Comparison of ENCODE assay signal across 13 cellular contexts in the genomic region with DNA sequence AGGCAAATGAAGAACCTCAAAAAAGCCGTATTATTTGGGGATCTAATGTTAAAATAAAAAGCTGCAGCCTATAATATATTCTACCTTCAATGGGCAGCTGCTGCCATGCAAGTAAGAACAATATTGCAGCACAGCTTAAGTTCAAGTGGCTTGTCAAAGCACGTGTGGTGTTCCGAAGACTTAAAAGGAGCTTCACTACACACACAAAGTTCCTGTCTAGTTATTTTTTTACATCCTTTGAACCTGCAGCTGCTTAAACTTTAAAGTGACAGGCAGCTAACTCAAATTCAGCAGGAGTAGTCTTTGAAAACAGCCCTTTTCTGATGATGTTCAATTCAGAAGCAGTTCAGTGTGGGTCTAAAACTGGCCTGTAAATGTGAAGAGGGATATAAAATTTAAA.
"Had no signal": no experiment of that assay in that cellular context is flagged by ENCODE, and none has a peak within 500 bp of the region (broad histone marks: within the 10 kb centered on the region; RNA-seq: fewer than 3 reads in every experiment).

No MANE protein-coding gene starts in this region.

- H3K27me3 ChIP-seq: breast epithelium, esophagus muscularis mucosa, heart left ventricle, upper lobe of left lung had no signal

- H3K9me3 Mint-ChIP-seq: T-helper 2 cell treated with Interferon-gamma antibody and Interleukin-4, amounts not matched to agents 5 μg/mL and 100 μg/mL, for 36 hours had no signal

- H3K27ac Mint-ChIP-seq: activated CD4-positive, alpha-beta memory T cell treated with anti-CD3 and anti-CD28 coated beads for 36 hours; activated naive CD4-positive, alpha-beta T cell treated with anti-CD3 and anti-CD28 coated beads, Interleukin-2, amount 50 U/mL, for 72 hours; natural killer cell treated with Interleukin-12 subunit alpha and Interleukin-12 subunit beta and Interleukin-15 and Interleukin-18, amount 100 ng/mL, for 72 hours; T-helper 2 cell treated with Interferon-gamma antibody and Interleukin-4, amounts not matched to agents 5 μg/mL and 100 μg/mL, for 36 hours had no signal

- H3K4me3 ChIP-seq: breast epithelium, esophagus muscularis mucosa, heart left ventricle, upper lobe of left lung had no signal

- H3K4me1 ChIP-seq: breast epithelium, esophagus muscularis mucosa, heart left ventricle, upper lobe of left lung had no signal

- H3K36me3 Mint-ChIP-seq: activated CD4-positive, alpha-beta memory T cell treated with anti-CD3 and anti-CD28 coated beads for 36 hours; activated naive CD4-positive, alpha-beta T cell treated with anti-CD3 and anti-CD28 coated beads, Interleukin-2, amount 50 U/mL, for 72 hours; natural killer cell treated with Interleukin-12 subunit alpha and Interleukin-12 subunit beta and Interleukin-15 and Interleukin-18, amount 100 ng/mL, for 72 hours had no signal

- DNase-seq: activated CD4-positive, alpha-beta memory T cell treated with anti-CD3 and anti-CD28 coated beads for 36 hours; activated CD8-positive, alpha-beta memory T cell treated with anti-CD3 and anti-CD28 coated beads, Interleukin-2, amount 50 U/mL, for 48 hours; aorta; heart left ventricle; mammary epithelial cell; stimulated activated CD4-positive, alpha-beta T cell treated with anti-CD3 and anti-CD28 coated beads, Interleukin-2, amount 100 ng/mL, for 48 hours; stimulated activated naive CD4-positive, alpha-beta T cell treated with Interleukin-2 at 50 U/mL for 16 hours; upper lobe of left lung had no signal

- H3K27me3 Mint-ChIP-seq: activated CD4-positive, alpha-beta memory T cell treated with anti-CD3 and anti-CD28 coated beads for 36 hours; natural killer cell treated with Interleukin-12 subunit alpha and Interleukin-12 subunit beta and Interleukin-15 and Interleukin-18, amount 100 ng/mL, for 72 hours had no signal

- ATAC-seq: activated naive CD4-positive, alpha-beta T cell treated with anti-CD3 and anti-CD28 coated beads, Interleukin-2, amount 50 U/mL, for 72 hours; heart left ventricle; natural killer cell treated with Interleukin-12 subunit alpha and Interleukin-12 subunit beta and Interleukin-15 and Interleukin-18, amount 100 ng/mL, for 72 hours had no signal

- H3K4me3 Mint-ChIP-seq: activated CD4-positive, alpha-beta memory T cell treated with anti-CD3 and anti-CD28 coated beads for 36 hours; natural killer cell treated with Interleukin-12 subunit alpha and Interleukin-12 subunit beta and Interleukin-15 and Interleukin-18, amount 100 ng/mL, for 72 hours; T-helper 2 cell treated with Interferon-gamma antibody and Interleukin-4, amounts not matched to agents 5 μg/mL and 100 μg/mL, for 36 hours had no signal

- H3K9me3 ChIP-seq: breast epithelium, esophagus muscularis mucosa, upper lobe of left lung had no signal

- H3K36me3 ChIP-seq: breast epithelium, esophagus muscularis mucosa, heart left ventricle, upper lobe of left lung had no signal
